11 cellular contexts compared by ENCODE assay signal in the genomic region with DNA sequence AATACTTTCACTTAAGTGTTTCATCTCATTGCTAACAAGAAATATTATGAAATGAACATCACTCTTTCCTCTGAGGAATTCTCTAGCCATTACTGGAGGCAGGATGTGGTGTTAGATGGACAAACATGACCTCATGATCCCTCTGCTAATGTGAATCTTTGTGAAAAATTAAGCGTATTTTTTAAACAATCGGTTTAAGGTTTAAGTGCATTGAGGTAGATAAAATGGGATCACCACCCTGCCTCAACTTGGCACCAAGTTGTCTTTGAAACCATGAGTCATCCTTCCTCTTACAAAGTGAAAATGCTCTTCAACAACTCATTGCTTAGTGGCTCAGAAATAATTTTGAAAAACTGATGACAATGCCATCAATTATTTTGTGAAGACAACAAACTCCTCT.
DNase-seq lines count a peak whose midpoint lies in the region; ATAC-seq, FAIRE-seq and TF ChIP-seq lines count a peak whose summit lies in the region.
"Had no signal": no experiment of that assay in that cellular context is flagged by ENCODE, and none has a peak within 500 bp of the region (broad histone marks: within the 10 kb centered on the region; RNA-seq: fewer than 3 reads in every experiment).

No MANE protein-coding gene starts in this region.

- peak; percentile 24 for DNase-seq in GM12865 (ENCODE audit: low read depth)
- DNase-seq in HT-29 (ENCODE audit: low spot score): peak; percentile 83
- peak; percentile 99 for DNase-seq in astrocyte (ENCODE audit: low read depth)
- DNase-seq in left lung: no peak
- no peak for DNase-seq in stimulated activated CD4-positive, alpha-beta T cell treated with anti-CD3 and anti-CD28 coated beads, Interleukin-4, amount 100 ng/mL, for 1 hour
- no peak for DNase-seq in middle frontal gyrus (ENCODE audit: extremely low spot score, low spot score)
- no peak for DNase-seq in NCI-H2029 (lab: John Stamatoyannopoulos, UW)
- DNase-seq: activated CD4-positive, CD25-positive, alpha-beta regulatory T cell; NCI-H526; nephron progenitor cell had no signal

- peak overlapping the region; percentile 57 for H3K9ac ChIP-seq in astrocyte (ENCODE audit: low read length)

- peak; percentile 94 for FAIRE-seq in astrocyte (lab: Jason Lieb, UNC)

- no peaks in the 10 kb centered on the region for H3K27me3 Mint-ChIP-seq in astrocyte (ENCODE audit: low read depth, unreplicated experiment)

- peaks cover 7% of the 10 kb centered on the region for H3K9me3 Mint-ChIP-seq in astrocyte (ENCODE audit: unreplicated experiment)

- H3K27ac Mint-ChIP-seq in astrocyte (ENCODE audit: unreplicated experiment): peak overlapping the region; percentile 86
- H3K27ac Mint-ChIP-seq: nephron progenitor cell had no signal

- no peaks in the 10 kb centered on the region for H3K36me3 Mint-ChIP-seq in astrocyte (ENCODE audit: low read depth, unreplicated experiment)

- no peaks in the 10 kb centered on the region for H3K36me3 ChIP-seq in astrocyte (ENCODE audit: insufficient read depth, low read length)
- H3K36me3 ChIP-seq in left lung: no peaks in the 10 kb centered on the region

- intact Hi-C loops in left lung (cut with DNase I): no loop called here

- ATAC-seq in left lung (peak; percentile 60), HG02642 (IDR thresholded peaks at IDR 0.05; ENCODE audit: poor library complexity, unreplicated experiment) (no peak)

- no peaks in the 10 kb centered on the region for H3K27me3 ChIP-seq in astrocyte (ENCODE audit: insufficient read depth, low read length)
- no peaks in the 10 kb centered on the region for H3K27me3 ChIP-seq in left lung

- H3K4me1 ChIP-seq in astrocyte (ENCODE audit: insufficient read depth, low read length) (peaks cover 25% of the 10 kb centered on the region), left lung (no peaks in the 10 kb centered on the region)

- H4K20me1 ChIP-seq in astrocyte (ENCODE audit: insufficient read depth, low read length): no peaks in the 10 kb centered on the region

- no peak overlapping the region for H2AFZ ChIP-seq in astrocyte (ENCODE audit: low read depth, low read length)

- no peak overlapping the region for H3K4me3 Mint-ChIP-seq in astrocyte (ENCODE audit: unreplicated experiment)
- H3K4me3 Mint-ChIP-seq: nephron progenitor cell had no signal

- H3K4me3 ChIP-seq in GM12865 (ENCODE audit: low read depth, low read length): no peak overlapping the region
- no peak overlapping the region for H3K4me3 ChIP-seq in astrocyte (ENCODE audit: insufficient read depth, low read depth, low read length)
- H3K4me3 ChIP-seq in left lung: no peak overlapping the region

- TF ChIP-seq CTCF in GM12865 (IDR thresholded peaks at IDR 0.05; ENCODE audit: insufficient read depth, low read depth, low read length, missing control alignments): no peak
- TF ChIP-seq CTCF in astrocyte (IDR thresholded peaks at IDR 0.05; ENCODE audit: insufficient read depth, low read depth, low read length): no peak
- TF ChIP-seq CTCF in left lung (IDR thresholded peaks at IDR 0.05): no peak

- H3K4me1 Mint-ChIP-seq in astrocyte (ENCODE audit: low read depth, unreplicated experiment): peaks cover 35% of the 10 kb centered on the region
- H3K4me1 Mint-ChIP-seq: nephron progenitor cell had no signal

- peak overlapping the region; percentile 69 for H3K4me2 ChIP-seq in astrocyte (ENCODE audit: low read length)

- H3K27ac ChIP-seq in astrocyte (ENCODE audit: low read depth, low read length) (peak overlapping the region; percentile 84), left lung (no peak overlapping the region)

- peaks cover 47% of the 10 kb centered on the region for H3K79me2 ChIP-seq in astrocyte (ENCODE audit: insufficient read depth, low read length)

- H3K9me3 ChIP-seq in astrocyte (ENCODE audit: insufficient read depth, low read depth, low read length) (no peaks in the 10 kb centered on the region), left lung (no peaks in the 10 kb centered on the region)

Comparison
In these comparisons a context has a peak if more than half of its experiments do, and no peak if none do; other contexts are left out.
1. DNase-seq: peak in GM12865 (single experiment), HT-29 (single experiment) and astrocyte (single experiment); none in left lung (0 of 2), stimulated activated CD4-positive, alpha-beta T cell treated with anti-CD3 and anti-CD28 coated beads, Interleukin-4, amount 100 ng/mL, for 1 hour (single experiment), middle frontal gyrus (single experiment) and NCI-H2029 (single experiment).